Comparison of ENCODE assay signal across 20 cellular contexts in genomic region chrX:22627576-22627975, GRCh38.
"Had no signal": no experiment of that assay in that cellular context is flagged by ENCODE, and none has a peak within 500 bp of the region (broad histone marks: within the 10 kb centered on the region; RNA-seq: fewer than 3 reads in every experiment).

No MANE protein-coding gene starts in this region.

- H3K9me3 ChIP-seq: esophagus squamous epithelium, gastrocnemius medialis, heart right ventricle, lower lobe of right lung, mucosa of descending colon had no signal

- H3K27ac ChIP-seq: coronary artery, esophagus squamous epithelium, gastrocnemius medialis, lower lobe of right lung had no signal

- H3K36me3 ChIP-seq: esophagus squamous epithelium, gastrocnemius medialis, heart right ventricle, lower lobe of right lung had no signal

- ATAC-seq: gastrocnemius medialis, left colon, left lobe of liver, lower lobe of right lung, mucosa of descending colon had no signal

- H3K4me1 ChIP-seq: esophagus squamous epithelium, gastrocnemius medialis, heart right ventricle, lower lobe of right lung had no signal

- H3K27me3 ChIP-seq: esophagus squamous epithelium, gastrocnemius medialis had no signal

- DNase-seq: dermis blood vessel endothelial cell; effector CD4-positive, alpha-beta T cell; effector memory CD4-positive, alpha-beta T cell; esophagus squamous epithelium; foreskin fibroblast; foreskin melanocyte; gastrocnemius medialis; glutamatergic neuron; head of caudate nucleus; hippocampal formation; left colon; left ventricle myocardium superior; lower lobe of right lung; mesenchymal stem cell; mucosa of descending colon; naive B cell had no signal

- H3K4me3 ChIP-seq: coronary artery, dorsolateral prefrontal cortex, esophagus squamous epithelium, gastrocnemius medialis, heart right ventricle, lower lobe of right lung, mucosa of descending colon had no signal
